In the genomic region with DNA sequence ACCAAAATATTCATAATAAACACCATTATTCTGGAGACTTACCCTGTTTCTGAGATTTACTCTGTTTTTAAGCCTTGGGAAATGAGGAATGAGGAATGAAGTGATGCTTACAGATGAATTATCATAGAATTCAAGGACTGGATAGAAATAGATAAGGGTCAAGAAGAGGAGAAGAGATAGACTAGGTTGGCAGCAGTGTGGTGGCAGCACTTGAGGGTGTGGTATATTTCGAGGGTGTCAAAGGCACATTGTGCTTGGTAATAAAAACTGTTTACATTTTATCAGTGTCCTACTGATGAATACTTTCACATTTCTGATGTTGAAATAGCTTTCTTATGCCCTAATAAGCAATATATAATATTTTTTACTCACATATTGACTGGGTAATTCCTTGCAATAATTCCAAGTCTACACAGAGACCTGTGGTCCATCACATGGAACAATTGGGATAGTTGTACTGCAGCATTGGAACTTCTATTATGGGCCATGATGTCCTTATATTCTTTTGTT, we compare ENCODE assay signal across 18 cellular contexts. TPM values are rescaled to one million over a fixed set of nuclear protein-coding genes. Genes with fewer than 3 reads are reported as not detected.
DNase-seq lines count a peak whose midpoint lies in the region; ATAC-seq, FAIRE-seq and TF ChIP-seq lines count a peak whose summit lies in the region.
"Had no signal": no experiment of that assay in that cellular context is flagged by ENCODE, and none has a peak within 500 bp of the region (broad histone marks: within the 10 kb centered on the region; RNA-seq: fewer than 3 reads in every experiment).

No MANE protein-coding gene starts in this region.

- CTCF ChIA-PET in K562 (lab: Yijun Ruan, JAX; ENCODE audit: low intra/inter-chr PET ratio): no interaction called here

- no TSS peak for BruUV-seq in K562 (replicated peaks; lab: Mats Ljungman, UMichigan)

- ATAC-seq in K562 (peak; percentile 6), HG03378 (IDR thresholded peaks at IDR 0.05; ENCODE audit: unreplicated experiment) (no peak), GM21717 (IDR thresholded peaks at IDR 0.05; ENCODE audit: unreplicated experiment) (no peak), GM21825 (IDR thresholded peaks at IDR 0.05; ENCODE audit: unreplicated experiment) (no peak)

- H3K36me3 ChIP-seq in ACC112 (ENCODE audit: insufficient read depth, low read length) (no peaks in the 10 kb centered on the region), K562 (ENCODE audit: control insufficient read depth, insufficient read depth, low read length) (peaks cover 26% of the 10 kb centered on the region), hepatocyte (replicated peaks; ENCODE audit: insufficient read depth, low read depth) (no peaks in the 10 kb centered on the region), small intestine (ENCODE audit: control insufficient read depth in 2 of 2, insufficient read depth in 2 of 2, low read length in 2 of 2) (no peaks in the 10 kb centered on the region)

- H3K9ac ChIP-seq in K562 (ENCODE audit: insufficient read depth in 1 of 2, low read depth in 2 of 2, low read length in 2 of 2): peak overlapping the region in 1 of 2 experiments; percentile 95; a peak in 1 of 4 replicates

- TF ChIP-seq EP300 in K562 (IDR thresholded peaks at IDR 0.05; ENCODE audit: low read length): no peak

- no peak for TF ChIP-seq POLR2A in K562 (conservative IDR thresholded peaks at IDR 0.05)

- H3K4me2 ChIP-seq in K562 (ENCODE audit: insufficient read depth, low read length) (peak overlapping the region; percentile 63), hepatocyte (peak overlapping the region; percentile 71)

- peaks cover 72% of the 10 kb centered on the region for H3K79me2 ChIP-seq in ACC112 (ENCODE audit: control insufficient read depth, insufficient read depth, low read length, unreplicated experiment)
- peaks cover 82% of the 10 kb centered on the region for H3K79me2 ChIP-seq in K562 (ENCODE audit: control insufficient read depth, insufficient read depth, low read length)
- H3K79me2 ChIP-seq in hepatocyte: peaks cover 52% of the 10 kb centered on the region

- H3K4me3 ChIP-seq in ACC112 (ENCODE audit: low read depth, low read length) (peak overlapping the region; percentile 94), K562 (peak overlapping the region; percentile 2; the same call in 1 of the 2 replicates), hepatocyte (no peak overlapping the region), small intestine (ENCODE audit: low read depth in 1 of 2, low read length in 2 of 2) (no peak overlapping the region)
- H3K4me3 ChIP-seq: SJCRH30 had no signal

- in situ Hi-C loops in K562 (cut with MboI): no loop called here

- H3K9me3 ChIP-seq in K562 (replicated peaks; ENCODE audit: control insufficient read depth, insufficient read depth, low read depth, low read length) (no peaks in the 10 kb centered on the region), hepatocyte (ENCODE audit: low read depth) (no peaks in the 10 kb centered on the region), small intestine (ENCODE audit: control insufficient read depth, low read depth) (no peaks in the 10 kb centered on the region)
- H3K9me3 ChIP-seq: SJCRH30 had no signal

- no peak for TF ChIP-seq RAD21 in K562 (CRISPR knock-in tag; conservative IDR thresholded peaks at IDR 0.05 in 1 of 2, IDR thresholded peaks at IDR 0.05 in 1 of 2)

- peaks cover 62% of the 10 kb centered on the region for H3K4me1 ChIP-seq in ACC112 (ENCODE audit: control insufficient read depth, insufficient read depth, low read length, unreplicated experiment)
- peaks cover 0 to 24% of the 10 kb centered on the region in 2 experiments; a peak in 3 of 5 replicates for H3K4me1 ChIP-seq in K562 (replicated peaks in 1 of 2; ENCODE audit: control insufficient read depth in 2 of 2, insufficient read depth in 2 of 2, low read length in 2 of 2)
- peaks cover 20% of the 10 kb centered on the region for H3K4me1 ChIP-seq in hepatocyte (ENCODE audit: insufficient read depth)
- H3K4me1 ChIP-seq in small intestine (ENCODE audit: control insufficient read depth in 2 of 2, insufficient read depth in 1 of 2, low read depth in 1 of 2, low read length in 1 of 2): peaks cover 2 to 3% of the 10 kb centered on the region in 2 donors

- no peaks in the 10 kb centered on the region for H3K27me3 ChIP-seq in ACC112 (ENCODE audit: insufficient read depth, low read length)
- H3K27me3 ChIP-seq in K562 (ENCODE audit: control insufficient read depth in 2 of 2, insufficient read depth in 2 of 2, low read length in 2 of 2): no peaks in the 10 kb centered on the region
- no peaks in the 10 kb centered on the region for H3K27me3 ChIP-seq in hepatocyte
- no peaks in the 10 kb centered on the region for H3K27me3 ChIP-seq in small intestine (ENCODE audit: control insufficient read depth in 2 of 2, insufficient read depth in 2 of 2, low read length in 2 of 2)
- H3K27me3 ChIP-seq: dorsolateral prefrontal cortex, SJCRH30 had no signal

- intact Hi-C loops in K562 (cut with micrococcal nuclease): no loop called here

- H3K9me1 ChIP-seq in K562 (ENCODE audit: control insufficient read depth, insufficient read depth, low read length): no peaks in the 10 kb centered on the region

- WGBS in K562 (ENCODE audit: insufficient coverage, low coverage, missing lambda C conversion rate): 23% methylated on average over 1 of the region's 1 CpG
- WGBS in hepatocyte (ENCODE audit: low lambda C conversion rate, missing lambda C conversion rate): 63% methylated on average over 1 of the region's 1 CpG
- WGBS in small intestine, 3 donors: 7 to 34% (median 22%) methylated on average over 1 of the region's 1 CpG

- H4K20me1 ChIP-seq in K562 (replicated peaks; ENCODE audit: control insufficient read depth, insufficient read depth, low read length): no peaks in the 10 kb centered on the region
- H4K20me1 ChIP-seq in hepatocyte (ENCODE audit: insufficient read depth, poor library complexity, severe bottlenecking): no peaks in the 10 kb centered on the region

- H3K27ac ChIP-seq in ACC112 (ENCODE audit: low read depth, low read length) (peak overlapping the region; percentile 100), K562 (ENCODE audit: extremely low read depth, low read depth, low read length) (peak overlapping the region; percentile 4; the same call in 1 of the 3 replicates), hepatocyte (peak overlapping the region; percentile 87), small intestine (ENCODE audit: low read depth in 1 of 2, low read length in 1 of 2) (no peak overlapping the region)
- H3K27ac ChIP-seq: dorsolateral prefrontal cortex, SJCRH30 had no signal

- no peak for DNase-seq in K562 (ENCODE audit: extremely low read depth in 1 of 4, low spot score in 3 of 4)
- DNase-seq in hepatocyte (ENCODE audit: low spot score): no peak
- peak; percentile 26 for DNase-seq in small intestine
- no peak for DNase-seq in DMS53 (lab: John Stamatoyannopoulos, UW)
- DNase-seq: activated CD4-positive, alpha-beta T cell treated with anti-CD3 and anti-CD28 coated beads, Interleukin-2, amount 50 U/mL, for 48 hours; AML-193; anterior cingulate cortex; dorsolateral prefrontal cortex; foreskin melanocyte; NCI-H1105; NCI-H2171 treated with DMSO at 0.1 percent for 48 hours; posterior cingulate gyrus; SJCRH30 had no signal

- POLR2A ChIA-PET in K562 (lab: Yijun Ruan, JAX): interaction anchor here (3.7 kb wide), 1 partner anchor 11 kb away, joined by 13 read pairs; no protein-coding TSS in a partner anchor

- FAIRE-seq in K562 (lab: Jason Lieb, UNC): no peak
- FAIRE-seq in small intestine (lab: Jason Lieb, UNC): no peak
- FAIRE-seq: H1 had no signal

- no peaks in the 10 kb centered on the region for H3K9me2 ChIP-seq in hepatocyte (replicated peaks; ENCODE audit: insufficient read depth)

- TF ChIP-seq CTCF in K562 (IDR thresholded peaks at IDR 0.05 in 2 of 3, conservative IDR thresholded peaks at IDR 0.05 in 1 of 3; ENCODE audit: insufficient read depth in 2 of 3, low read depth in 1 of 3, low read length in 3 of 3) (no peak), hepatocyte (IDR thresholded peaks at IDR 0.05; ENCODE audit: poor library complexity) (no peak)

- no peak overlapping the region for H2AFZ ChIP-seq in ACC112 (ENCODE audit: low read length, unreplicated experiment)
- H2AFZ ChIP-seq in K562 (ENCODE audit: low read depth, low read length): no peak overlapping the region
- no peak overlapping the region for H2AFZ ChIP-seq in hepatocyte

TF ChIP-seq in K562, 482 proteins besides CTCF, POLR2A, EP300 and RAD21:
- no peak for TF ChIP-seq NFYB (IDR thresholded peaks at IDR 0.05; ENCODE audit: extremely low read depth, insufficient read length)
- no peak for TF ChIP-seq FOXJ2 (tag; IDR thresholded peaks at IDR 0.05)
- no peak for TF ChIP-seq ETV5 (CRISPR knock-in tag; IDR thresholded peaks at IDR 0.05; ENCODE audit: low read depth)
- TF ChIP-seq MAFG (tag; conservative IDR thresholded peaks at IDR 0.05): no peak
- no peak for TF ChIP-seq MYBL2 (IDR thresholded peaks at IDR 0.05; ENCODE audit: low read depth)
- TF ChIP-seq MYBL2 (CRISPR knock-in tag; IDR thresholded peaks at IDR 0.05; ENCODE audit: borderline replicate concordance): no peak
- TF ChIP-seq HEY1 (CRISPR knock-in tag; IDR thresholded peaks at IDR 0.05; ENCODE audit: borderline replicate concordance): no peak
- TF ChIP-seq SMARCA4 (IDR thresholded peaks at IDR 0.05): no peak
- TF ChIP-seq POLR2AphosphoS5 (IDR thresholded peaks at IDR 0.05; ENCODE audit: control insufficient read depth, insufficient read depth, low read depth, low read length): peak; percentile 17; the same call in 1 of the 2 replicates
TF ChIP-seq in K562: peak in this region for 1.

RNA-seq across cellular contexts. Expression of gene TFPI, which starts 3.4 kb away (rescaled TPM):
- total RNA-seq in K562 (2011; cell fraction: chromatin; rRNA removed; ENCODE audit: low replicate concordance): 87.5 and 177 TPM in 2 replicates
- 61.4 and 81.3 TPM in 2 replicates for total RNA-seq in K562 (2011; cell fraction: nucleolus; rRNA removed)
- 135 and 144 TPM in 2 replicates for total RNA-seq in K562 (2011; cell fraction: nucleoplasm; rRNA removed)
- 35.4 and 53.5 TPM in 2 replicates for total RNA-seq in K562 (2014; rRNA removed)
- 100 and 145 TPM in 2 replicates for total RNA-seq in K562 (2014; rRNA removed; fragmentation: Illumina TruSeq; extraction: Trizol)
- total RNA-seq in K562 (2015; rRNA removed; fragmentation: Illumina TruSeq; extraction: Trizol): 54.3 and 58.1 TPM in 2 replicates
- total RNA-seq in K562 (2021): 74.7 and 83.0 TPM in 2 replicates
- polyA plus RNA-seq in K562 (2011; rRNA removed): 179 and 1,046 TPM in 2 replicates
- polyA plus RNA-seq in K562 (2011; cell fraction: cytosol; rRNA removed): 33.6 and 424 TPM in 2 replicates
- polyA plus RNA-seq in K562 (2011; cell fraction: nucleus; rRNA removed): 32.9 and 293 TPM in 2 replicates
- polyA plus RNA-seq in K562 (2012): 51.0 and 52.7 TPM in 2 replicates
- 104 TPM in 2 replicates for polyA plus RNA-seq in K562 (2014; fragmentation: Illumina TruSeq; extraction: Trizol)
- 100 to 1,000 TPM; 179 to 219 TPM for polyA plus RNA-seq in K562 (2014; fragmentation: Nextera tagmentation; extraction: Ambion mirVana)
- polyA plus RNA-seq in K562 (2014; rRNA removed): 61.8 and 76.3 TPM in 2 replicates
- 205 and 989 TPM in 2 replicates for polyA minus RNA-seq in K562 (2011; rRNA and poly(A)+ RNA removed)
- polyA minus RNA-seq in K562 (2011; cell fraction: cytosol; rRNA and poly(A)+ RNA removed): 60.0 and 237 TPM in 2 replicates
- polyA minus RNA-seq in K562 (2011; cell fraction: nucleus; rRNA and poly(A)+ RNA removed): 74.2 and 485 TPM in 2 replicates
- total RNA-seq in hepatocyte: 104 and 122 TPM in 2 replicates
- 79.7 and 79.9 TPM in 2 replicates for polyA plus RNA-seq in hepatocyte
- 10 to 100 TPM; 36.2 to 56.4 (median 41.9) TPM for polyA plus RNA-seq in small intestine

Comparison
In these comparisons a context has a peak if more than half of its experiments do, and no peak if none do; other contexts are left out.
1. H3K27ac ChIP-seq: peak in ACC112 (single experiment), K562 (single experiment) and hepatocyte (single experiment); none in small intestine (0 of 2).
2. H3K4me3 ChIP-seq: peak in ACC112 (single experiment) and K562 (single experiment); none in hepatocyte (single experiment) and small intestine (0 of 2).